ENCODE assay signal across 8 cellular contexts in genomic region chr2:27489498-27490397, GRCh38. TPM values are rescaled to one million over a fixed set of nuclear protein-coding genes. Genes with fewer than 3 reads are reported as not detected.
DNase-seq lines count a peak whose midpoint lies in the region; ATAC-seq and TF ChIP-seq lines count a peak whose summit lies in the region.

Gene IFT172, minus strand, starts transcription at chr2:27489743. Its CDS starts 90 bp downstream, at chr2:27489653.

- H3K4me3 Mint-ChIP-seq in activated T-cell treated with anti-CD3 and anti-CD28 coated beads, Interleukin-2, amount 50 U/mL, for 4 hours: peak within 1 kb of the TSS; percentile 81

- no peaks in the 10 kb centered on the region for H3K27me3 ChIP-seq in esophagus (ENCODE audit: control insufficient read depth in 1 of 2, insufficient read depth in 2 of 2, low read length in 2 of 2)
- peaks cover 4 to 6% of the 10 kb centered on the region in 2 donors for H3K27me3 ChIP-seq in mucosa of rectum (ENCODE audit: control insufficient read depth in 2 of 2, insufficient read depth in 2 of 2, low read length in 2 of 2)

- peaks cover 16% of the 10 kb centered on the region for H3K27me3 Mint-ChIP-seq in activated T-cell treated with anti-CD3 and anti-CD28 coated beads, Interleukin-2, amount 50 U/mL, for 4 hours (ENCODE audit: low read depth)

- WGBS in esophagus, 2 donors: 7 to 8% methylated on average over 43 of the region's 43 CpGs

- H3K36me3 ChIP-seq in esophagus (ENCODE audit: control insufficient read depth in 2 of 2, insufficient read depth in 2 of 2, low read length in 1 of 2) (peaks cover 0 to 3% of the 10 kb centered on the region in 2 donors), mucosa of rectum (ENCODE audit: control insufficient read depth in 2 of 2, insufficient read depth in 2 of 2, low read length in 2 of 2) (peaks cover 0 to 1% of the 10 kb centered on the region in 2 donors)

- H3K4me3 ChIP-seq in esophagus (ENCODE audit: low read depth in 1 of 2, low read length in 2 of 2) (peak within 1 kb of the TSS; percentile 52 to 60), mucosa of rectum (ENCODE audit: low read length in 2 of 2) (peak within 1 kb of the TSS; percentile 59 to 97)

- no peaks in the 10 kb centered on the region for H3K9me3 Mint-ChIP-seq in activated T-cell treated with anti-CD3 and anti-CD28 coated beads, Interleukin-2, amount 50 U/mL, for 4 hours

- peak within 1 kb of the TSS; percentile 75 to 86 for H3K27ac ChIP-seq in esophagus (ENCODE audit: low read depth in 2 of 2, low read length in 1 of 2)
- peak within 1 kb of the TSS; percentile 54 to 68 for H3K27ac ChIP-seq in mucosa of rectum (ENCODE audit: low read depth in 2 of 2, low read length in 2 of 2)

- peak within 1 kb of the TSS; percentile 70 to 77 for H3K9ac ChIP-seq in mucosa of rectum (ENCODE audit: low read depth in 1 of 2, low read length in 2 of 2)

- ATAC-seq in GM21723 (IDR thresholded peaks at IDR 0.05; ENCODE audit: unreplicated experiment): peak; percentile 95
- ATAC-seq in activated T-cell treated with anti-CD3 and anti-CD28 coated beads, Interleukin-2, amount 50 U/mL, for 4 hours: peak; percentile 95 to 97

- peaks cover 3% of the 10 kb centered on the region for H3K36me3 Mint-ChIP-seq in activated T-cell treated with anti-CD3 and anti-CD28 coated beads, Interleukin-2, amount 50 U/mL, for 4 hours (ENCODE audit: insufficient read depth)

- H3K4me1 Mint-ChIP-seq in activated T-cell treated with anti-CD3 and anti-CD28 coated beads, Interleukin-2, amount 50 U/mL, for 4 hours (ENCODE audit: low read depth): peaks cover 23% of the 10 kb centered on the region

- no peaks in the 10 kb centered on the region for H3K9me3 ChIP-seq in esophagus (ENCODE audit: control insufficient read depth in 2 of 2, insufficient read depth in 1 of 2, low read depth in 1 of 2, low read length in 1 of 2)
- H3K9me3 ChIP-seq in mucosa of rectum (ENCODE audit: control insufficient read depth in 2 of 2, low read length in 2 of 2): no peaks in the 10 kb centered on the region

- in situ Hi-C loops in KBM-7 (cut with MboI; ENCODE audit: low pct_unique_long_range_greater_than_20kb, low sequenced_read_pairs): no loop called here

- H3K4me1 ChIP-seq in esophagus (ENCODE audit: control insufficient read depth in 2 of 2, insufficient read depth in 2 of 2, low read length in 1 of 2) (peaks cover 3 to 5% of the 10 kb centered on the region in 2 donors), mucosa of rectum (ENCODE audit: control insufficient read depth in 2 of 2, insufficient read depth in 2 of 2, low read length in 2 of 2) (peaks cover 5 to 7% of the 10 kb centered on the region in 2 donors)

- DNase-seq in DMS53 (lab: John Stamatoyannopoulos, UW) (peak; percentile 99), KBM-7 (peak; percentile 99)
- DNase-seq in activated T-cell treated with anti-CD3 and anti-CD28 coated beads, Interleukin-2, amount 50 U/mL, for 4 hours: peak; percentile 98
- DNase-seq in stimulated activated CD8-positive, alpha-beta memory T cell treated with anti-CD3 and anti-CD28 coated beads, Interleukin-4, amount 100 ng/mL, for 4 hours (ENCODE audit: low read depth in 2 of 2, low spot score in 1 of 2): peak; percentile 98 to 99

TF ChIP-seq in PFSK-1, 5 proteins besides CTCF, POLR2A, EP300 and RAD21:
- peak; percentile 98 for TF ChIP-seq FOXP2 (optimal IDR thresholded peaks at IDR 0.05; ENCODE audit: borderline replicate concordance, extremely low read depth, extremely low read length, insufficient read depth)
- no peak for TF ChIP-seq REST (IDR thresholded peaks at IDR 0.05; ENCODE audit: insufficient read depth in 1 of 2, low read depth in 2 of 2, low read length in 2 of 2)
- TF ChIP-seq POLR2AphosphoS5 (IDR thresholded peaks at IDR 0.05; ENCODE audit: low read depth, low read length): peak; percentile 91
- peak; percentile 41; the same call in 1 of the 2 replicates for TF ChIP-seq TAF1 (IDR thresholded peaks at IDR 0.05; ENCODE audit: borderline replicate concordance, insufficient read depth, low read length)
- TF ChIP-seq SIN3A (IDR thresholded peaks at IDR 0.05; ENCODE audit: borderline replicate concordance, insufficient read depth, low read length): peak; percentile 79; the same call in 1 of the 2 replicates

RNA-seq across cellular contexts. Expression of gene IFT172, which starts in this region (rescaled TPM):
- 19.7 TPM for polyA plus RNA-seq in PFSK-1 (2012; ENCODE audit: insufficient read length, low read depth)
- total RNA-seq in activated T-cell treated with anti-CD3 and anti-CD28 coated beads, Interleukin-2, amount 50 U/mL, for 4 hours: 1 to 10 TPM; 5.2 to 7.5 (median 6.7) TPM
- 10 to 100 TPM; 12.8 to 27.5 TPM for polyA plus RNA-seq in esophagus

Comparison
In these comparisons a context has a peak if more than half of its experiments do, and no peak if none do; other contexts are left out.
1. Peak in every context shown above with its lines: DNase-seq, ATAC-seq, H3K4me3 ChIP-seq and H3K27ac ChIP-seq.